Comparison of ENCODE assay signal across 8 cellular contexts in genomic region chr10:117375360-117376147, GRCh38. TPM values are rescaled to one million over a fixed set of nuclear protein-coding genes. Genes with fewer than 3 reads are reported as not detected.
DNase-seq lines count a peak whose midpoint lies in the region; ATAC-seq, FAIRE-seq and TF ChIP-seq lines count a peak whose summit lies in the region.

Gene PDZD8, minus strand, starts transcription at chr10:117375440. Its CDS starts 213 bp downstream, at chr10:117375227.

- H3K27me3 ChIP-seq in pancreas (no peaks in the 10 kb centered on the region), thyroid gland (no peaks in the 10 kb centered on the region)

- H3K9me3 ChIP-seq in pancreas (no peaks in the 10 kb centered on the region), thyroid gland (no peaks in the 10 kb centered on the region)

- no peak for TF ChIP-seq CTCF in GM12864 (IDR thresholded peaks at IDR 0.05; ENCODE audit: low read depth, low read length, missing control alignments)
- TF ChIP-seq CTCF in pancreas (IDR thresholded peaks at IDR 0.05): no peak
- TF ChIP-seq CTCF in thyroid gland (IDR thresholded peaks at IDR 0.05): no peak

- intact Hi-C loops in Right ventricle myocardium inferior (cut with DNase I): loop anchor here (5.0 to 10.0 kb wide), 2 partner anchors 158 to 669 kb away; partner anchors contain the start of gene RAB11FIP2
- intact Hi-C loops in pancreas (cut with DNase I): no loop called here
- intact Hi-C loops in thyroid gland (cut with DNase I): no loop called here

- H3K4me1 ChIP-seq in pancreas (peaks cover 0 to 8% (median 1%) of the 10 kb centered on the region in 3 donors), thyroid gland (peaks cover 13 to 14% of the 10 kb centered on the region in 2 donors)

- no peak for FAIRE-seq in pancreas (lab: Jason Lieb, UNC)

- H3K36me3 ChIP-seq in pancreas (no peaks in the 10 kb centered on the region), thyroid gland (no peaks in the 10 kb centered on the region)

- DNase-seq in GM12864 (ENCODE audit: low read depth) (peak; percentile 52), NCI-H1105 (lab: John Stamatoyannopoulos, UW) (peak; percentile 68), SW 1271 (lab: John Stamatoyannopoulos, UW) (peak; percentile 11 to 68), Right ventricle myocardium inferior (ENCODE audit: missing footprints) (peak; percentile 98), pancreas (peak; percentile 90 to 99 (median 94)), thyroid gland (peak; percentile 93 to 94)
- peak; percentile 78 for DNase-seq in activated naive CD8-positive, alpha-beta T cell treated with anti-CD3 and anti-CD28 coated beads, Interleukin-2, amount 50 U/mL, for 16 hours (ENCODE audit: low read depth, low spot score)

- WGBS in pancreas, 2 donors: 0 to 1% methylated on average over 89 to 103 of the region's 103 CpGs
- WGBS in thyroid gland, 2 donors: 1% methylated on average over 40 to 46 of the region's 103 CpGs

- H3K4me3 ChIP-seq in GM12864 (ENCODE audit: low read depth, low read length) (peak within 1 kb of the TSS; percentile 94), pancreas (peak within 1 kb of the TSS; percentile 70 to 94 (median 74)), thyroid gland (replicated peaks in 1 of 3) (peak within 1 kb of the TSS; percentile 52 to 95 (median 88))

- ATAC-seq in HG02623 (IDR thresholded peaks at IDR 0.05; ENCODE audit: unreplicated experiment): peak; percentile 86
- ATAC-seq in Right ventricle myocardium inferior: peak; percentile 98
- ATAC-seq in pancreas: peak; percentile 81 to 91 (median 90)

- H3K27ac ChIP-seq in pancreas: peak within 1 kb of the TSS; percentile 85 to 96 (median 90)
- peak within 1 kb of the TSS; percentile 83 to 90 (median 84) for H3K27ac ChIP-seq in thyroid gland

- peak in 1 of 2 donors; percentile 89 for TF ChIP-seq POLR2A in thyroid gland (IDR thresholded peaks at IDR 0.05)

RNA-seq across cellular contexts. Expression of gene PDZD8, which starts in this region (rescaled TPM):
- total RNA-seq in Right ventricle myocardium inferior (20.0 TPM), pancreas (10 to 100 TPM; 29.4 to 55.9 (median 42.9) TPM), thyroid gland (10 to 100 TPM; 31.3 to 49.0 (median 35.1) TPM)
- 1 to 10 TPM; 4.6 to 7.6 TPM for polyA plus RNA-seq in pancreas

Comparison
In these comparisons a context has a peak if more than half of its experiments do, and no peak if none do; other contexts are left out.
1. Peak in every context shown above with its lines: DNase-seq, ATAC-seq, H3K4me3 ChIP-seq and H3K27ac ChIP-seq.
2. DNase-seq: peak in every context shown above with its lines; median percentile 98 in Right ventricle myocardium inferior; 94 in pancreas; 94 in thyroid gland; 78 in activated naive CD8-positive, alpha-beta T cell treated with anti-CD3 and anti-CD28 coated beads, Interleukin-2, amount 50 U/mL, for 16 hours; 68 in NCI-H1105; 52 in GM12864; 40 in SW 1271.